ENCODE assay signal across 8 cellular contexts in the genomic region with DNA sequence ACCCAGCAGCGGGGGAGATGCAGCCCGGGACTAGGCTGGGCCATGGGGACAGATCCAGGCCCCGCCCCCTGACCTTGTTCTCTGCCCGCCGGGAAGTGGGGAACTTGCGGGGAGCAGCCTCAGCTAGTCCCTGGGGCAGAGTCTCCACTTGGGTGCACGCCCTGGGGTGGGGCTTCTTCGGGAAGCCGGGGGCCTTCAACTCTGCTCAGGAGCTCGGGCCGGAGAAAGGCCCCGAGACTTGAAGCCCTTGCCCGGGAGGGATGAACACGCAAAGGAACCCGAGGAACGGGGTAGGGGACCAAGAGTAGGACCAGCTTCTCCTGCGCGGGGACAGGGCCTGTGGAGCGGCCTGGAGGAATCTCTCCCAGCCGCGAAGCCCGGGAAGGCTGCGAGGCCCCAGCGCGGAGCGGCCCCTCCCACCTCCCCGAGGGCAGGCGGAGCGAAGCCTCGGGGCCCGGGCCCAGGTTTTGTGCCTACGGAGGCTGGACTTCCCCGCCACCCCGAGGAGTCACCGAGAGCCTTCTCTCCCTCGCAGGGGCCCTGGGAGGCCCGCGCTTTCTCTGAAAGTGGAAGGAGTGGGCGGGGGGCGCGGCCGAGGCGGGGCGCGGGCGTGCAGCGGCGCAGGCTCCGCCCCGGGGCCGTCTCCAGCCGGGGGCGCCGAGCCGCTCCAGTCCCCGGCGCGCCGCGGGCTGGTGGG. TPM values are rescaled to one million over a fixed set of nuclear protein-coding genes. Genes with fewer than 3 reads are reported as not detected.
DNase-seq lines count a peak whose midpoint lies in the region; ATAC-seq, FAIRE-seq and TF ChIP-seq lines count a peak whose summit lies in the region.

ITPKA (plus strand) TSS at position 670 of the 697 bp plus-strand sequence. CDS start 54 bp downstream, outside the sequence.

- H3K9me3 ChIP-seq in HCT116 (ENCODE audit: control insufficient read depth in 1 of 2, insufficient read depth in 1 of 2, low read depth in 1 of 2, low read length in 2 of 2), result no peaks in the 10 kb centered on the region
- no peaks in the 10 kb centered on the region for H3K9me3 ChIP-seq in iPS-18a (ENCODE audit: control insufficient read depth, low read depth, low read length)
- H3K9me3 ChIP-seq in small intestine (ENCODE audit: control insufficient read depth, low read depth), result no peaks in the 10 kb centered on the region

- H3K36me3 ChIP-seq in HCT116 (ENCODE audit: control insufficient read depth in 1 of 2, insufficient read depth in 2 of 2, low read length in 2 of 2) (no peaks in the 10 kb centered on the region), iPS-18a (ENCODE audit: control insufficient read depth, low read depth, low read length) (no peaks in the 10 kb centered on the region), small intestine (ENCODE audit: control insufficient read depth in 2 of 2, insufficient read depth in 2 of 2, low read length in 2 of 2) (no peaks in the 10 kb centered on the region)

- H3K27me3 ChIP-seq in HCT116 (ENCODE audit: insufficient read depth, low read length) (no peaks in the 10 kb centered on the region), iPS-18a (ENCODE audit: control insufficient read depth, insufficient read depth, low read length) (peaks cover 81% of the 10 kb centered on the region), small intestine (ENCODE audit: control insufficient read depth in 2 of 2, insufficient read depth in 2 of 2, low read length in 2 of 2) (peaks cover 0 to 2% of the 10 kb centered on the region in 2 donors)

- no peaks in the 10 kb centered on the region for H3K79me2 ChIP-seq in HCT116 (ENCODE audit: insufficient read depth, low read length)

- BruUV-seq in HCT116 (replicated peaks; lab: Mats Ljungman, UMichigan), result TSS peak; percentile 87

- peak within 1 kb of the TSS; percentile 91 for H3K4me2 ChIP-seq in HCT116 (ENCODE audit: low read length)

- WGBS in small intestine, 3 donors, result 0 to 1% (median 0%) methylated on average over 32 to 60 of the region's 60 CpGs

- H3K9me2 ChIP-seq in HCT116 (ENCODE audit: insufficient read depth), result no peaks in the 10 kb centered on the region

- H3K27ac ChIP-seq in HCT116 (ENCODE audit: low read depth, low read length) (peak within 1 kb of the TSS; percentile 76), iPS-18a (ENCODE audit: low read length) (no peak within 1 kb of the TSS), small intestine (ENCODE audit: low read depth in 1 of 2, low read length in 1 of 2) (peak within 1 kb of the TSS; percentile 95 to 96)

- peaks cover 37 to 55% of the 10 kb centered on the region in 2 experiments for H3K4me1 ChIP-seq in HCT116 (ENCODE audit: control insufficient read depth in 1 of 2, insufficient read depth in 2 of 2, low read length in 2 of 2)
- peaks cover 9% of the 10 kb centered on the region for H3K4me1 ChIP-seq in iPS-18a (ENCODE audit: control insufficient read depth, low read depth, low read length)
- peaks cover 3 to 11% of the 10 kb centered on the region in 2 donors for H3K4me1 ChIP-seq in small intestine (ENCODE audit: control insufficient read depth in 2 of 2, insufficient read depth in 1 of 2, low read depth in 1 of 2, low read length in 1 of 2)

- no peak for TF ChIP-seq POLR2A in HCT116 (IDR thresholded peaks at IDR 0.05; ENCODE audit: borderline replicate concordance, extremely low read depth, insufficient read depth, insufficient read length)

- no peak for FAIRE-seq in small intestine (lab: Jason Lieb, UNC)

- H3K4me3 ChIP-seq in GM12875 (ENCODE audit: low read depth, low read length) (peak within 1 kb of the TSS; percentile 51), HCT116 (replicated peaks in 1 of 2; ENCODE audit: low read depth in 1 of 2, low read length in 2 of 2) (peak within 1 kb of the TSS; percentile 43 to 63), iPS-18a (ENCODE audit: low read length) (peak within 1 kb of the TSS; percentile 61), small intestine (ENCODE audit: low read depth in 1 of 2, low read length in 2 of 2) (peak within 1 kb of the TSS; percentile 44 to 77)

- intact Hi-C loops in HCT116 (cut with micrococcal nuclease), result no loop called here

- RAD21 ChIA-PET in HCT116 (lab: Charles Lee; ENCODE audit: low non-redundant PET in 1 of 2, low total read pairs in 2 of 2, uncharacterized antibody in 2 of 2, unreplicated experiment in 2 of 2), result no interaction called here

- TF ChIP-seq RAD21 in HCT116 (IDR thresholded peaks at IDR 0.05; ENCODE audit: low read depth), result no peak

- H3K9ac ChIP-seq in HCT116 (ENCODE audit: low read length) (peak within 1 kb of the TSS; percentile 67), iPS-18a (ENCODE audit: low read length) (no peak within 1 kb of the TSS)

- TF ChIP-seq CTCF in GM12875 (IDR thresholded peaks at IDR 0.05; ENCODE audit: borderline replicate concordance, insufficient read depth, low read depth, low read length) (no peak), HCT116 (IDR thresholded peaks at IDR 0.05 in 2 of 3, conservative IDR thresholded peaks at IDR 0.05 in 1 of 3; ENCODE audit: borderline replicate concordance in 1 of 3, insufficient read depth in 1 of 3, low read depth in 2 of 3, low read length in 2 of 3) (no peak)

- CTCF ChIA-PET in HCT116 (lab: Charles Lee), result interaction anchor here (1.4 kb wide), 1 partner anchor 28 kb away, joined by 4 read pairs; no protein-coding TSS in a partner anchor

- no peaks in the 10 kb centered on the region for H4K20me1 ChIP-seq in HCT116 (ENCODE audit: insufficient read depth)

- H2AFZ ChIP-seq in HCT116 (ENCODE audit: low read depth, low read length, poor library complexity, severe bottlenecking), result peak within 1 kb of the TSS; percentile 5

- ATAC-seq in HCT116, result peak; percentile 80

- DNase-seq in HCT116 (ENCODE audit: low read depth, low spot score), result no peak
- DNase-seq in MV-4-11 (lab: John Stamatoyannopoulos, UW), result peak; percentile 57
- peak; percentile 65 for DNase-seq in T1000 (lab: John Stamatoyannopoulos, UW)
- peak; percentile 73 for DNase-seq in astrocyte of the hippocampus (ENCODE audit: low read depth, low spot score)
- DNase-seq in small intestine, result peak; percentile 98
- no peak for DNase-seq in NCI-H2107 treated with DMSO at 0.1 percent for 48 hours (lab: John Stamatoyannopoulos, UW; ENCODE audit: unreplicated experiment)

- POLR2A ChIA-PET in HCT116 (lab: Charles Lee), result interaction anchor here (0.8 to 1.0 kb wide), 2 partner anchors 11 to 20 kb away, joined by 4 read pairs; partner anchors contain the start of gene LTK

TF ChIP-seq in HCT116, 20 proteins besides CTCF, POLR2A, EP300 and RAD21 (continues in another document):
- no peak for TF ChIP-seq ATF3 (IDR thresholded peaks at IDR 0.05)
- no peak for TF ChIP-seq REST (IDR thresholded peaks at IDR 0.05; ENCODE audit: low read depth)
- TF ChIP-seq SRF (IDR thresholded peaks at IDR 0.05; ENCODE audit: low read depth), result no peak
- no peak for TF ChIP-seq JUND (IDR thresholded peaks at IDR 0.05)
- TF ChIP-seq MAX (IDR thresholded peaks at IDR 0.05), result no peak; the same call in none of the 2 replicates
- peak; percentile 93 for TF ChIP-seq EGR1 (IDR thresholded peaks at IDR 0.05; ENCODE audit: low read depth)
- peak; percentile 70 for TF ChIP-seq POLR2AphosphoS5 (IDR thresholded peaks at IDR 0.05; ENCODE audit: low read depth, low read length)
- peak; percentile 88 for TF ChIP-seq ZFX (IDR thresholded peaks at IDR 0.05)
- TF ChIP-seq ZNF274 (IDR thresholded peaks at IDR 0.05; ENCODE audit: low read depth, low read length), result no peak
- no peak for TF ChIP-seq SP1 (IDR thresholded peaks at IDR 0.05; ENCODE audit: low read depth)
- TF ChIP-seq CBX3 (IDR thresholded peaks at IDR 0.05; ENCODE audit: low read depth), result no peak
- TF ChIP-seq TCF7L2 (IDR thresholded peaks at IDR 0.05; ENCODE audit: borderline replicate concordance, extremely low read depth, insufficient read depth, insufficient read length), result no peak
- no peak for TF ChIP-seq YY1 (IDR thresholded peaks at IDR 0.05; ENCODE audit: extremely low read depth, insufficient replicate concordance, low read depth, low read length)

RNA-seq across cellular contexts. Expression of gene ITPKA, which starts in this region (rescaled TPM):
- 10.8 TPM for total RNA-seq in HCT116 (2021; ENCODE audit: unreplicated experiment)
- polyA plus RNA-seq in HCT116 (2012), result 12.5 and 17.8 TPM in 2 replicates
- 10 to 100 TPM; 30.3 to 93.9 (median 49.4) TPM for polyA plus RNA-seq in small intestine

Comparison
In these comparisons a context has a peak if more than half of its experiments do, and no peak if none do; other contexts are left out.
1. DNase-seq: peak in MV-4-11 (single experiment), T1000 (single experiment), astrocyte of the hippocampus (single experiment) and small intestine (single experiment); none in HCT116 (single experiment) and NCI-H2107 treated with DMSO at 0.1 percent for 48 hours (single experiment).
2. Peak in every context shown above with its lines, with median percentiles within 50 percentile points of each other: H3K4me3 ChIP-seq.